Comparison of ENCODE assay signal across 32 cellular contexts in genomic region chr16:55406651-55407050, GRCh38.
"Had no signal": no experiment of that assay in that cellular context is flagged by ENCODE, and none has a peak within 500 bp of the region (broad histone marks: within the 10 kb centered on the region; RNA-seq: fewer than 3 reads in every experiment).

No MANE protein-coding gene starts in this region.

- H3K4me3 ChIP-seq: ovary, psoas muscle, right lobe of liver, sigmoid colon, skin epidermis, smooth muscle cell, spleen, suprapubic skin, testis, tibial nerve, upper lobe of left lung, vagina had no signal

- H3K4me1 ChIP-seq: parathyroid adenoma, psoas muscle, right lobe of liver, sigmoid colon, spleen, testis, tibial nerve, upper lobe of left lung, vagina had no signal

- H3K9ac ChIP-seq: parathyroid adenoma had no signal

- H3K9me3 ChIP-seq: ovary, psoas muscle, right lobe of liver, spleen, suprapubic skin, testis, vagina had no signal

- H3K27ac Mint-ChIP-seq: naive thymus-derived CD8-positive, alpha-beta T cell; natural killer cell treated with Interleukin-12 subunit alpha and Interleukin-12 subunit beta and Interleukin-15 and Interleukin-18, amount 100 ng/mL, for 72 hours; nephron progenitor cell; progenitor cell of endocrine pancreas; stimulated activated memory B cell treated with anti-CD40 and anti-IgM and Interleukin-4, amounts not matched to agents 10 μg/mL and 1 μg/mL and 100 μg/mL, for 72 hours; stimulated activated naive CD8-positive, alpha-beta T cell treated with anti-CD3 and anti-CD28 coated beads, Interleukin-15, amount 100 ng/mL, for 72 hours had no signal

- DNase-seq: naive thymus-derived CD8-positive, alpha-beta T cell; nephron progenitor cell; occipital lobe; ovary; posterior cingulate gyrus; psoas muscle; right cardiac atrium; right lobe of liver; sigmoid colon; spleen; stimulated activated CD4-positive, alpha-beta T cell treated with anti-CD3 and anti-CD28 coated beads, Interleukin-12 subunit alpha, Interleukin-12 subunit beta, amount 100 ng/mL, for 4 hours; stimulated activated CD4-positive, alpha-beta T cell treated with anti-CD3 and anti-CD28 coated beads, Interleukin-1b, Interleukin-23, amount 100 ng/mL, for 48 hours; stimulated activated CD4-positive, alpha-beta T cell treated with anti-CD3 and anti-CD28 coated beads, Interleukin-4, amount 100 ng/mL, for 1 hour; stimulated activated CD4-positive, alpha-beta T cell treated with anti-CD3 and anti-CD28 coated beads, Interleukin-4, amount 100 ng/mL, for 4 hours; stimulated activated CD8-positive, alpha-beta memory T cell treated with anti-CD3 and anti-CD28 coated beads, Interleukin-4, amount 100 ng/mL, for 48 hours; stimulated activated naive CD4-positive, alpha-beta T cell; stimulated activated naive CD8-positive, alpha-beta T cell treated with anti-CD3 and anti-CD28 coated beads, Interleukin-15, amount 100 ng/mL, for 72 hours; stimulated activated naive CD8-positive, alpha-beta T cell treated with anti-CD3 and anti-CD28 coated beads, Interleukin-15, Interleukin-2, amounts not matched to agents 100 U/mL and 50 U/mL, for 24 hours; substantia nigra; testis; trophoblast cell; upper lobe of left lung had no signal

- H3K79me2 ChIP-seq: parathyroid adenoma had no signal

- H3K36me3 Mint-ChIP-seq: naive thymus-derived CD8-positive, alpha-beta T cell; natural killer cell treated with Interleukin-12 subunit alpha and Interleukin-12 subunit beta and Interleukin-15 and Interleukin-18, amount 100 ng/mL, for 72 hours; stimulated activated memory B cell treated with anti-CD40 and anti-IgM and Interleukin-4, amounts not matched to agents 10 μg/mL and 1 μg/mL and 100 μg/mL, for 72 hours had no signal

- H3K4me3 Mint-ChIP-seq: naive thymus-derived CD8-positive, alpha-beta T cell; natural killer cell treated with Interleukin-12 subunit alpha and Interleukin-12 subunit beta and Interleukin-15 and Interleukin-18, amount 100 ng/mL, for 72 hours; nephron progenitor cell; neural crest cell; stimulated activated memory B cell treated with anti-CD40 and anti-IgM and Interleukin-4, amounts not matched to agents 10 μg/mL and 1 μg/mL and 100 μg/mL, for 72 hours; stimulated activated naive CD8-positive, alpha-beta T cell treated with anti-CD3 and anti-CD28 coated beads, Interleukin-15, amount 100 ng/mL, for 72 hours had no signal

- H3K27me3 ChIP-seq: ovary, right lobe of liver, sigmoid colon, suprapubic skin, testis, tibial nerve, upper lobe of left lung, vagina had no signal

- H3K4me1 Mint-ChIP-seq: naive thymus-derived CD8-positive, alpha-beta T cell; nephron progenitor cell; stimulated activated memory B cell treated with anti-CD40 and anti-IgM and Interleukin-4, amounts not matched to agents 10 μg/mL and 1 μg/mL and 100 μg/mL, for 72 hours; stimulated activated naive CD8-positive, alpha-beta T cell treated with anti-CD3 and anti-CD28 coated beads, Interleukin-15, amount 100 ng/mL, for 72 hours had no signal

- H2AFZ ChIP-seq: parathyroid adenoma had no signal

- ATAC-seq: naive thymus-derived CD8-positive, alpha-beta T cell; natural killer cell treated with Interleukin-12 subunit alpha and Interleukin-12 subunit beta and Interleukin-15 and Interleukin-18, amount 100 ng/mL, for 72 hours; psoas muscle; right cardiac atrium; right lobe of liver; stimulated activated memory B cell treated with anti-CD40 and anti-IgM and Interleukin-4, amounts not matched to agents 10 μg/mL and 1 μg/mL and 100 μg/mL, for 72 hours; stimulated activated naive CD8-positive, alpha-beta T cell treated with anti-CD3 and anti-CD28 coated beads, Interleukin-15, amount 100 ng/mL, for 72 hours; stimulated activated naive CD8-positive, alpha-beta T cell treated with anti-CD3 and anti-CD28 coated beads, Interleukin-15, Interleukin-2, amounts not matched to agents 100 U/mL and 50 U/mL, for 24 hours had no signal

- H3K4me2 ChIP-seq: smooth muscle cell had no signal

- H3K27ac ChIP-seq: ovary, parathyroid adenoma, psoas muscle, right lobe of liver, sigmoid colon, skin epidermis, spleen, suprapubic skin, testis, tibial nerve, upper lobe of left lung, vagina had no signal

- H3K36me3 ChIP-seq: ovary, right lobe of liver, sigmoid colon, spleen, suprapubic skin, tibial nerve, upper lobe of left lung, vagina had no signal

- H3K9me3 Mint-ChIP-seq: natural killer cell treated with Interleukin-12 subunit alpha and Interleukin-12 subunit beta and Interleukin-15 and Interleukin-18, amount 100 ng/mL, for 72 hours; nephron progenitor cell; stimulated activated naive CD8-positive, alpha-beta T cell treated with anti-CD3 and anti-CD28 coated beads, Interleukin-15, amount 100 ng/mL, for 72 hours had no signal
